Comparison of ENCODE assay signal across 9 cellular contexts in genomic region chr22:36237462-36238347, GRCh38. TPM values are rescaled to one million over a fixed set of nuclear protein-coding genes. Genes with fewer than 3 reads are reported as not detected.
DNase-seq lines count a peak whose midpoint lies in the region; ATAC-seq, FAIRE-seq and TF ChIP-seq lines count a peak whose summit lies in the region.
"Had no signal": no experiment of that assay in that cellular context is flagged by ENCODE, and none has a peak within 500 bp of the region (broad histone marks: within the 10 kb centered on the region; RNA-seq: fewer than 3 reads in every experiment).

No MANE protein-coding gene starts in this region.

- H3K4me3 Mint-ChIP-seq in astrocyte (ENCODE audit: unreplicated experiment), result peak overlapping the region; percentile 93

- intact Hi-C loops in right lobe of liver (cut with DNase I), result loop anchor here (10.0 kb wide), 1 partner anchor 47 kb away; no protein-coding TSS in a partner anchor

- H3K4me3 ChIP-seq in AG04449 (ENCODE audit: low read depth, low read length), result peak overlapping the region; percentile 75
- no peak overlapping the region for H3K4me3 ChIP-seq in HEK293 (ENCODE audit: low read depth, low read length)
- peak overlapping the region; percentile 84 for H3K4me3 ChIP-seq in astrocyte (ENCODE audit: insufficient read depth, low read depth, low read length)
- H3K4me3 ChIP-seq in right lobe of liver, result peak overlapping the region; percentile 73 to 84 (median 78)
- H3K4me3 ChIP-seq in thoracic aorta, result peak overlapping the region; percentile 78

- no peak for DNase-seq in AG04449 (ENCODE audit: low read depth, low spot score)
- DNase-seq in astrocyte (ENCODE audit: low read depth), result no peak
- DNase-seq in right lobe of liver, result peak in 2 of 3 donors; percentile 78 to 82
- no peak for DNase-seq in thoracic aorta (ENCODE audit: low spot score)
- DNase-seq in GDM1 (lab: John Stamatoyannopoulos, UW), result no peak
- DNase-seq in urothelium cell line (ENCODE audit: low spot score), result no peak
- no peak for DNase-seq in NCI-H82 treated with DMSO at 0.1 percent for 48 hours (lab: John Stamatoyannopoulos, UW; ENCODE audit: unreplicated experiment)

- peaks cover 54% of the 10 kb centered on the region for H3K4me1 Mint-ChIP-seq in astrocyte (ENCODE audit: low read depth, unreplicated experiment)

- peak overlapping the region; percentile 92 for H3K4me2 ChIP-seq in astrocyte (ENCODE audit: low read length)

- H3K9ac ChIP-seq in astrocyte (ENCODE audit: low read length), result peak overlapping the region; percentile 85

- no peaks in the 10 kb centered on the region for H3K27me3 Mint-ChIP-seq in astrocyte (ENCODE audit: low read depth, unreplicated experiment)

- CTCF ChIA-PET in AG04449 (lab: Yijun Ruan, JAX), result interaction anchor here (0.8 to 6.1 kb wide), 10 partner anchors 11 to 249 kb away, joined by 3 to 47 read pairs (median 4); partner anchors contain the start of gene APOL1
- CTCF ChIA-PET in HEK293 (lab: Yijun Ruan, JAX), result interaction anchor here (0.6 to 3.1 kb wide), 8 partner anchors 16 to 443 kb away, joined by 3 to 13 read pairs (median 5); no protein-coding TSS in a partner anchor

- peaks cover 34% of the 10 kb centered on the region for H4K20me1 ChIP-seq in astrocyte (ENCODE audit: insufficient read depth, low read length)

- H3K79me2 ChIP-seq in astrocyte (ENCODE audit: insufficient read depth, low read length), result peaks cover 28% of the 10 kb centered on the region

- peak; percentile 47 to 63 (median 58) for ATAC-seq in right lobe of liver
- ATAC-seq in thoracic aorta (ENCODE audit: insufficient number of reproducible peaks, low FRiP score, low read depth), result no peak

- POLR2A ChIA-PET in AG04449 (lab: Yijun Ruan, JAX) (no interaction called here), HEK293 (lab: Yijun Ruan, JAX) (interaction anchor here (1.1 to 2.7 kb wide), 2 partner anchors 33 to 244 kb away, joined by 3 to 8 read pairs; partner anchors contain the start of gene TXN2)

- TF ChIP-seq CTCF in AG04449 (IDR thresholded peaks at IDR 0.05; ENCODE audit: insufficient read depth, low read length, missing control alignments) (no peak), HEK293 (tag by site-specific recombination; IDR thresholded peaks at IDR 0.05) (no peak), astrocyte (IDR thresholded peaks at IDR 0.05; ENCODE audit: insufficient read depth, low read depth, low read length) (no peak), right lobe of liver (IDR thresholded peaks at IDR 0.05) (no peak), thoracic aorta (IDR thresholded peaks at IDR 0.05) (no peak)

- TF ChIP-seq POLR2A in right lobe of liver (IDR thresholded peaks at IDR 0.05), result no peak

- peaks cover 0 to 28% of the 10 kb centered on the region in 2 experiments; a peak in 1 of 3 replicates for H3K36me3 ChIP-seq in HEK293 (ENCODE audit: control insufficient read depth in 2 of 2, insufficient read depth in 1 of 2, low read length in 2 of 2)
- no peaks in the 10 kb centered on the region for H3K36me3 ChIP-seq in astrocyte (ENCODE audit: insufficient read depth, low read length)
- H3K36me3 ChIP-seq in right lobe of liver, result peaks cover 0 to 10% (median 0%) of the 10 kb centered on the region in 4 donors
- H3K36me3 ChIP-seq in thoracic aorta, result peaks cover 6% of the 10 kb centered on the region
- H3K36me3 ChIP-seq: cardiac muscle cell had no signal

- FAIRE-seq in astrocyte (lab: Jason Lieb, UNC) (no peak), urothelium cell line (lab: Jason Lieb, UNC) (no peak)

- no peaks in the 10 kb centered on the region for H3K9me3 ChIP-seq in HEK293 (ENCODE audit: control insufficient read depth, insufficient read depth, low read depth, low read length)
- no peaks in the 10 kb centered on the region for H3K9me3 ChIP-seq in astrocyte (ENCODE audit: insufficient read depth, low read depth, low read length)
- H3K9me3 ChIP-seq in right lobe of liver, result no peaks in the 10 kb centered on the region
- no peaks in the 10 kb centered on the region for H3K9me3 ChIP-seq in thoracic aorta

- 17% methylated on average over 8 of the region's 12 CpGs for WGBS in right lobe of liver (ENCODE audit: insufficient coverage, low coverage, low lambda C conversion rate, missing lambda C conversion rate)

- no peak overlapping the region for H2AFZ ChIP-seq in astrocyte (ENCODE audit: low read depth, low read length)

- no peaks in the 10 kb centered on the region for H3K27me3 ChIP-seq in astrocyte (ENCODE audit: insufficient read depth, low read length)
- H3K27me3 ChIP-seq in right lobe of liver, result no peaks in the 10 kb centered on the region
- H3K27me3 ChIP-seq in thoracic aorta (replicated peaks; ENCODE audit: insufficient read depth), result no peaks in the 10 kb centered on the region
- H3K27me3 ChIP-seq: cardiac muscle cell had no signal

- H3K27ac Mint-ChIP-seq in astrocyte (ENCODE audit: unreplicated experiment), result peak overlapping the region; percentile 99

- H3K4me1 ChIP-seq in HEK293 (ENCODE audit: control insufficient read depth, insufficient read depth, low read length), result peaks cover 9% of the 10 kb centered on the region
- H3K4me1 ChIP-seq in astrocyte (ENCODE audit: insufficient read depth, low read length), result peaks cover 29% of the 10 kb centered on the region
- peaks cover 0 to 22% (median 11%) of the 10 kb centered on the region in 4 donors for H3K4me1 ChIP-seq in right lobe of liver
- H3K4me1 ChIP-seq in thoracic aorta (ENCODE audit: control insufficient read depth in 1 of 2, low read depth in 2 of 2), result peaks cover 30 to 49% of the 10 kb centered on the region in 2 donors

- H3K9me3 Mint-ChIP-seq in astrocyte (ENCODE audit: unreplicated experiment), result peaks cover 2% of the 10 kb centered on the region

- peaks cover 29% of the 10 kb centered on the region for H3K36me3 Mint-ChIP-seq in astrocyte (ENCODE audit: low read depth, unreplicated experiment)

- H3K27ac ChIP-seq in HEK293 (ENCODE audit: extremely low read depth, low read depth, low read length), result no peak overlapping the region
- no peak overlapping the region for H3K27ac ChIP-seq in astrocyte (ENCODE audit: low read depth, low read length)
- H3K27ac ChIP-seq in right lobe of liver, result peak overlapping the region; percentile 78 to 95 (median 90)
- peak overlapping the region; percentile 22 to 88 for H3K27ac ChIP-seq in thoracic aorta

TF ChIP-seq in HEK293, 187 proteins besides CTCF, POLR2A, EP300 and RAD21:
- TF ChIP-seq, protein P1, sequence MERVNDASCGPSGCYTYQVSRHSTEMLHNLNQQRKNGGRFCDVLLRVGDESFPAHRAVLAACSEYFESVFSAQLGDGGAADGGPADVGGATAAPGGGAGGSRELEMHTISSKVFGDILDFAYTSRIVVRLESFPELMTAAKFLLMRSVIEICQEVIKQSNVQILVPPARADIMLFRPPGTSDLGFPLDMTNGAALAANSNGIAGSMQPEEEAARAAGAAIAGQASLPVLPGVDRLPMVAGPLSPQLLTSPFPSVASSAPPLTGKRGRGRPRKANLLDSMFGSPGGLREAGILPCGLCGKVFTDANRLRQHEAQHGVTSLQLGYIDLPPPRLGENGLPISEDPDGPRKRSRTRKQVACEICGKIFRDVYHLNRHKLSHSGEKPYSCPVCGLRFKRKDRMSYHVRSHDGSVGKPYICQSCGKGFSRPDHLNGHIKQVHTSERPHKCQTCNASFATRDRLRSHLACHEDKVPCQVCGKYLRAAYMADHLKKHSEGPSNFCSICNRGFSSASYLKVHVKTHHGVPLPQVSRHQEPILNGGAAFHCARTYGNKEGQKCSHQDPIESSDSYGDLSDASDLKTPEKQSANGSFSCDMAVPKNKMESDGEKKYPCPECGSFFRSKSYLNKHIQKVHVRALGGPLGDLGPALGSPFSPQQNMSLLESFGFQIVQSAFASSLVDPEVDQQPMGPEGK (tag by site-specific recombination; IDR thresholded peaks at IDR 0.05), result 0 out of 2 replicates have a peak, but pooled peaks have one; percentile 4
- no peak for TF ChIP-seq ZNF548 (tag by site-specific recombination; IDR thresholded peaks at IDR 0.05)
- TF ChIP-seq ZFHX2 (tag by site-specific recombination; conservative IDR thresholded peaks at IDR 0.05), result peak; percentile 87
- peak; percentile 81 for TF ChIP-seq EGR2 (tag by site-specific recombination; IDR thresholded peaks at IDR 0.05; ENCODE audit: low read depth)
- TF ChIP-seq PRDM6 (tag by site-specific recombination; IDR thresholded peaks at IDR 0.05), result 0 out of 2 replicates have a peak, but pooled peaks have one; percentile 41

RNA-seq across cellular contexts. Expression of gene APOL2, which starts 1.6 kb away (rescaled TPM):
- total RNA-seq in astrocyte, result 77.2 and 85.1 TPM in 2 replicates
- total RNA-seq in right lobe of liver, result 100 to 1,000 TPM in 1 of 6 experiments, 10 to 100 TPM in 5; 40.8 to 121 (median 57.5) TPM
- 10 to 100 TPM; 35.9 to 84.9 TPM for total RNA-seq in thoracic aorta

RNA-seq across cellular contexts. Expression of gene APOL1, which starts 15.2 kb away (rescaled TPM):
- total RNA-seq in astrocyte (3.9 and 7.5 TPM in 2 replicates), right lobe of liver (100 to 1,000 TPM in 5 of 6 experiments, 10 to 100 TPM in 1; 85.1 to 299 (median 119) TPM), thoracic aorta (10 to 100 TPM; 40.1 to 47.3 TPM)
- total RNA-seq: cardiac muscle cell had no signal

RNA-seq across cellular contexts. Expression of gene APOL4, which starts 36.1 kb away (rescaled TPM):
- 0.07 TPM in 1 of 2 replicates, not detected in the other for total RNA-seq in astrocyte
- total RNA-seq in right lobe of liver, result 1 to 10 TPM in 4 of 6 experiments, not detected in 2; 1.1 to 1.6 (median 1.4) TPM
- total RNA-seq in thoracic aorta, result 10 to 100 TPM in 1 of 2 donors, 1 to 10 TPM in 1; 1.4 to 30.3 TPM

Comparison
In these comparisons a context has a peak if more than half of its experiments do, and no peak if none do; other contexts are left out.
1. DNase-seq: peak in right lobe of liver (2 of 3); none in AG04449 (single experiment), astrocyte (single experiment), thoracic aorta (single experiment), GDM1 (single experiment), urothelium cell line (single experiment) and NCI-H82 treated with DMSO at 0.1 percent for 48 hours (single experiment).
2. H3K27ac ChIP-seq: peak in right lobe of liver (3 of 3) and thoracic aorta (2 of 2); none in HEK293 (single experiment) and astrocyte (single experiment).